ENCODE assay signal across 7 cellular contexts in the genomic region with DNA sequence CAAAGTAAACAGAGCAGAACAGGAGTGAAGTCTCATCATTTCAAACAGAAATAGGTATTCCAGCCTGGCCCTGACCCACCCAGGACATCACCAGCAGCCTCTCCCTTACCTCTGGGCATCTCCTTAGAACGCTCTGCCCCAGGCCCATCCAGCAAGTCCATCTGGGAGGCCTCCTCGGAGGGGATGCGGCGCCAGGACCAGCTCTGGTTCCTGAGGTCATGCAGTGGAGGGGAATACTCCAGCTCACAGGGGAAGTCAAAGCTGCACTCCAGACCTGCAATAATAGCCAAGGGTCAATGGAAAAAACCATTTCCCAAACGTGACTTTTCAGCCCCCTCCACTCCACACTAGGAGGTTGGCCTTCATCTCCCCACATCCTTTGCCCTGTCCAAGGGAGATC.
"Had no signal": no experiment of that assay in that cellular context is flagged by ENCODE, and none has a peak within 500 bp of the region (broad histone marks: within the 10 kb centered on the region; RNA-seq: fewer than 3 reads in every experiment).

No MANE protein-coding gene starts in this region.

- DNase-seq: GM23248, GOT3, H7, HCEC 1CT, IMR-90, KG1 had no signal

- H2AFZ ChIP-seq: GM23248 had no signal

- ATAC-seq: K562 had no signal

- H3K4me3 ChIP-seq: GM23248, K562 had no signal

- H3K27ac ChIP-seq: GM23248 had no signal

- H3K9ac ChIP-seq: GM23248 had no signal
